Comparison of ENCODE assay signal across 26 cellular contexts in genomic region chr1:52400131-52400530, GRCh38. TPM values are rescaled to one million over a fixed set of nuclear protein-coding genes. Genes with fewer than 3 reads are reported as not detected.
"Had no signal": no experiment of that assay in that cellular context is flagged by ENCODE, and none has a peak within 500 bp of the region (broad histone marks: within the 10 kb centered on the region; RNA-seq: fewer than 3 reads in every experiment).

No MANE protein-coding gene starts in this region.

- DNase-seq: activated CD4-positive, alpha-beta T cell treated with anti-CD3 and anti-CD28 coated beads, Interleukin-2, amount 10 ng/mL, durations not matched to agents 24 days and 14 days; activated CD4-positive, alpha-beta T cell treated with anti-CD3 and anti-CD28 coated beads, Interleukin-2, amount 50 U/mL, for 48 hours; activated CD4-positive, CD25-positive, alpha-beta regulatory T cell treated with anti-CD3 and anti-CD28 coated beads, Interleukin-2, amount 50 U/mL, for 72 hours; activated CD8-positive, alpha-beta memory T cell treated with anti-CD3 and anti-CD28 coated beads, Interleukin-2, amount 10 ng/mL, durations not matched to agents 7 days and 5 days; activated effector memory CD4-positive, alpha-beta T cell treated with anti-CD3 and anti-CD28 coated beads, Interleukin-2, amount 50 U/mL, for 16 hours; activated naive CD4-positive, alpha-beta T cell treated with Interleukin-2 at 50 U/mL for 16 hours; activated naive CD8-positive, alpha-beta T cell treated with anti-CD3 and anti-CD28 coated beads, Interleukin-2, amount 50 U/mL, for 24 hours; activated T-cell treated with anti-CD3 and anti-CD28 coated beads, Interleukin-2, amount 50 U/mL, for 4 hours; amniotic stem cell; body of pancreas; Karpas-422; NCI-H1092; NCI-H1417; NCI-H1930; NCI-H2107; NCI-H2171 treated with DMSO at 0.1 percent for 48 hours; NCI-H226; NCI-H526 treated with DMSO at 0.1 percent for 48 hours; NK-92 treated with Interleukin-12 subunit alpha and Interleukin-12 subunit beta, amount 100 ng/mL, for 24 hours; OCI-M1; Peyer's patch; SHP77 treated with DMSO at 0.1 percent for 48 hours had no signal

- H3K9me3 ChIP-seq: ascending aorta, body of pancreas, Peyer's patch had no signal

- H3K36me3 ChIP-seq: ascending aorta, Peyer's patch had no signal

- H3K27ac ChIP-seq: ascending aorta, body of pancreas, cardiac muscle cell, Peyer's patch had no signal

- ATAC-seq: activated CD8-positive, alpha-beta memory T cell treated with anti-CD3 and anti-CD28 coated beads, Interleukin-2, amount 10 ng/mL, durations not matched to agents 7 days and 5 days; activated naive CD4-positive, alpha-beta T cell treated with anti-CD3 and anti-CD28 coated beads, Interleukin-2, amount 50 U/mL, for 72 hours; activated naive CD8-positive, alpha-beta T cell treated with anti-CD3 and anti-CD28 coated beads, Interleukin-2, amount 50 U/mL, for 24 hours; activated T-cell treated with anti-CD3 and anti-CD28 coated beads, Interleukin-2, amount 50 U/mL, for 4 hours; body of pancreas; WTC11 had no signal

- H3K27me3 ChIP-seq: ascending aorta, body of pancreas, cardiac muscle cell, Peyer's patch had no signal

- H3K4me3 ChIP-seq: ascending aorta, body of pancreas, cardiac muscle cell, Peyer's patch had no signal

RNA-seq across cellular contexts. Expression of gene ORC1, which starts 4.1 kb away (rescaled TPM):
- total RNA-seq: ascending aorta had no signal
